In genomic region chr7:102138676-102139075, GRCh38 we compare ENCODE assay signal across 22 cellular contexts.
DNase-seq lines count a peak whose midpoint lies in the region; ATAC-seq and TF ChIP-seq lines count a peak whose summit lies in the region.
"Had no signal": no experiment of that assay in that cellular context is flagged by ENCODE, and none has a peak within 500 bp of the region (broad histone marks: within the 10 kb centered on the region; RNA-seq: fewer than 3 reads in every experiment).

No MANE protein-coding gene starts in this region.

- no peak overlapping the region for H3K27ac Mint-ChIP-seq in activated CD8-positive, alpha-beta T cell treated with anti-CD3 and anti-CD28 coated beads, Interleukin-2, amount 10 ng/mL, durations not matched to agents 7 days and 5 days

- no peak for TF ChIP-seq POLR2A in uterus (IDR thresholded peaks at IDR 0.05)

- H3K4me3 Mint-ChIP-seq in activated CD8-positive, alpha-beta T cell treated with anti-CD3 and anti-CD28 coated beads, Interleukin-2, amount 10 ng/mL, durations not matched to agents 7 days and 5 days, result no peak overlapping the region
- H3K4me3 Mint-ChIP-seq: CD4-positive, alpha-beta memory T cell; GM23338 had no signal

- peaks cover 14% of the 10 kb centered on the region for H3K4me1 Mint-ChIP-seq in activated CD8-positive, alpha-beta T cell treated with anti-CD3 and anti-CD28 coated beads, Interleukin-2, amount 10 ng/mL, durations not matched to agents 7 days and 5 days (ENCODE audit: low read depth)
- H3K4me1 Mint-ChIP-seq: GM23338 had no signal

- intact Hi-C loops in uterus (cut with DNase I; ENCODE audit: low total_unique reads), result no loop called here

- POLR2A ChIA-PET in RWPE1 (lab: Yijun Ruan, JAX; ENCODE audit: low non-redundant PET), result no interaction called here
- POLR2A ChIA-PET in activated CD8-positive, alpha-beta T cell treated with anti-CD3 and anti-CD28 coated beads, Interleukin-2, amount 10 ng/mL, durations not matched to agents 7 days and 5 days (lab: Charles Lee), result no interaction called here

- TF ChIP-seq CTCF in uterus (IDR thresholded peaks at IDR 0.05) (no peak), RWPE1 (conservative IDR thresholded peaks at IDR 0.05; ENCODE audit: low read depth) (no peak)

- peaks cover 1% of the 10 kb centered on the region for H3K36me3 Mint-ChIP-seq in activated CD8-positive, alpha-beta T cell treated with anti-CD3 and anti-CD28 coated beads, Interleukin-2, amount 10 ng/mL, durations not matched to agents 7 days and 5 days (ENCODE audit: low read depth)

- H3K9me3 ChIP-seq in uterus, result no peaks in the 10 kb centered on the region
- H3K9me3 ChIP-seq: Caco-2 had no signal

- H3K27me3 Mint-ChIP-seq in activated CD8-positive, alpha-beta T cell treated with anti-CD3 and anti-CD28 coated beads, Interleukin-2, amount 10 ng/mL, durations not matched to agents 7 days and 5 days (ENCODE audit: low read depth), result no peaks in the 10 kb centered on the region
- H3K27me3 Mint-ChIP-seq: CD4-positive, alpha-beta memory T cell had no signal

- CTCF ChIA-PET in RWPE1 (lab: Yijun Ruan, JAX), result no interaction called here
- CTCF ChIA-PET in activated CD8-positive, alpha-beta T cell treated with anti-CD3 and anti-CD28 coated beads, Interleukin-2, amount 10 ng/mL, durations not matched to agents 7 days and 5 days (lab: Charles Lee), result interaction anchor here (0.7 kb wide), 1 partner anchor 19 kb away, joined by 3 read pairs; no protein-coding TSS in a partner anchor

- H3K4me3 ChIP-seq in uterus, result no peak overlapping the region
- H3K4me3 ChIP-seq: GM23338, K562 had no signal

- H3K27ac ChIP-seq in uterus (no peak overlapping the region), RWPE1 (no peak overlapping the region)
- H3K27ac ChIP-seq: HL-60 had no signal

- H3K9me3 Mint-ChIP-seq in activated CD8-positive, alpha-beta T cell treated with anti-CD3 and anti-CD28 coated beads, Interleukin-2, amount 10 ng/mL, durations not matched to agents 7 days and 5 days (ENCODE audit: insufficient read depth), result no peaks in the 10 kb centered on the region
- H3K9me3 Mint-ChIP-seq: CD4-positive, alpha-beta memory T cell; GM23338 had no signal

- H3K36me3 ChIP-seq in uterus, result no peaks in the 10 kb centered on the region

- H3K27me3 ChIP-seq in uterus, result no peaks in the 10 kb centered on the region

- no peaks in the 10 kb centered on the region for H3K4me1 ChIP-seq in uterus

- peak; percentile 49 for DNase-seq in LHCN-M2 (ENCODE audit: low read depth)
- DNase-seq in NCI-H524 treated with DMSO at 0.1 percent for 48 hours (lab: John Stamatoyannopoulos, UW), result peak; percentile 30
- DNase-seq in fibroblast of peridontal ligament (ENCODE audit: extremely low read depth), result peak; percentile 49
- DNase-seq in uterus, result no peak
- DNase-seq in RWPE1 (ENCODE audit: low spot score), result no peak
- no peak for DNase-seq in ureter (ENCODE audit: low spot score)
- no peak for DNase-seq in activated CD8-positive, alpha-beta T cell treated with anti-CD3 and anti-CD28 coated beads, Interleukin-2, amount 10 ng/mL, durations not matched to agents 7 days and 5 days
- DNase-seq: Caco-2; CD4-positive, alpha-beta memory T cell; DND-41; HCEC 1CT; MM.1S; NCI-H1092; NCI-H1436 treated with DMSO at 0.1 percent for 48 hours; NCI-H1930; NCI-H446 treated with DMSO at 0.1 percent for 48 hours; NK-92 treated with Interleukin-12 subunit alpha and Interleukin-12 subunit beta, amount 100 ng/mL, for 24 hours had no signal

- ATAC-seq in activated CD8-positive, alpha-beta T cell treated with anti-CD3 and anti-CD28 coated beads, Interleukin-2, amount 10 ng/mL, durations not matched to agents 7 days and 5 days, result no peak
- ATAC-seq: GM23338, HepG2, K562, Panc1 had no signal

Comparison
In these comparisons a context has a peak if more than half of its experiments do, and no peak if none do; other contexts are left out.
1. DNase-seq: peak in LHCN-M2 (single experiment), NCI-H524 treated with DMSO at 0.1 percent for 48 hours (single experiment) and fibroblast of peridontal ligament (single experiment); none in uterus (0 of 2), RWPE1 (single experiment), ureter (single experiment) and activated CD8-positive, alpha-beta T cell treated with anti-CD3 and anti-CD28 coated beads, Interleukin-2, amount 10 ng/mL, durations not matched to agents 7 days and 5 days (single experiment).